Comparison of ENCODE assay signal across 15 cellular contexts in the genomic region with DNA sequence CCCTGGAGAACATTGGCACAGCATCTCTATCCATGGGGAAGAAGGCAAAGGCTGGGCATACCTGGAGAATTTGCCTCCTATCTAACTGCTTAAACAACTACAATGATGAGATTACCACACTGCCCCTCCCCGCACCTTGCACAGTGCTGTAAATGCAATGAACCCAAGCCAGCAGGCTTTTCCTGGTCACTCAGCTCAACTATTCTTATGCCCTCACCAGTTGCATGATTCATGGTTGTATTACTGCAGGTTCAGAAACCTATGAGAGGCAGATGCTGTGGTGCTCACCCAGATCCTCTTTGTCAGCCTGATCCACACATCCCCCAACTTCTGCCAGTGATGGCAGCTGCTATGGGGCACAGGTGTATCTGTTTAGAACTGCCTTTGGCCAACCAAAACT.
DNase-seq lines count a peak whose midpoint lies in the region; ATAC-seq and TF ChIP-seq lines count a peak whose summit lies in the region.
"Had no signal": no experiment of that assay in that cellular context is flagged by ENCODE, and none has a peak within 500 bp of the region (broad histone marks: within the 10 kb centered on the region; RNA-seq: fewer than 3 reads in every experiment).

No MANE protein-coding gene starts in this region.

- no peak for DNase-seq in stimulated activated naive CD8-positive, alpha-beta T cell treated with anti-CD3 and anti-CD28 coated beads, Interleukin-15, amount 100 ng/mL, for 72 hours
- no peak for DNase-seq in stimulated activated naive CD8-positive, alpha-beta T cell treated with anti-CD3 and anti-CD28 coated beads, Interleukin-15, Interleukin-2, amounts not matched to agents 100 U/mL and 50 U/mL, for 24 hours
- DNase-seq in glomerular visceral epithelial cell (ENCODE audit: extremely low spot score): peak; percentile 11
- DNase-seq in activated CD4-positive, alpha-beta T cell treated with anti-CD3 and anti-CD28 coated beads, Interleukin-2, amount 50 U/mL, for 4 hours: no peak
- DNase-seq in NCI-H524 (lab: John Stamatoyannopoulos, UW): no peak
- no peak for DNase-seq in HFFc6
- DNase-seq: CD8-positive, alpha-beta T cell; COR-L47; DND-41; GDM1; H9 had no signal

- peaks cover 0 to 9% of the 10 kb centered on the region in 2 donors for H3K9me3 Mint-ChIP-seq in stimulated activated naive CD8-positive, alpha-beta T cell treated with anti-CD3 and anti-CD28 coated beads, Interleukin-15, amount 100 ng/mL, for 72 hours
- peaks cover 49% of the 10 kb centered on the region for H3K9me3 Mint-ChIP-seq in HFFc6
- H3K9me3 Mint-ChIP-seq: CD8-positive, alpha-beta T cell; GM23338; H9 had no signal

- no peak overlapping the region for H3K4me3 Mint-ChIP-seq in stimulated activated naive CD8-positive, alpha-beta T cell treated with anti-CD3 and anti-CD28 coated beads, Interleukin-15, amount 100 ng/mL, for 72 hours
- H3K4me3 Mint-ChIP-seq in HFFc6: no peak overlapping the region
- H3K4me3 Mint-ChIP-seq: CD14-positive monocyte; CD8-positive, alpha-beta T cell; GM23338; H9 had no signal

- no peaks in the 10 kb centered on the region for H3K27me3 ChIP-seq in neural cell (ENCODE audit: insufficient read depth, low read depth, low read length)

- H3K79me2 ChIP-seq in neural cell (replicated peaks; ENCODE audit: insufficient read depth, low read length): no peaks in the 10 kb centered on the region

- peak overlapping the region; percentile 36 for H3K4me2 ChIP-seq in neural cell (ENCODE audit: low read length)
- H3K4me2 ChIP-seq: GM23338 had no signal

- peak overlapping the region; percentile 37 for H3K27ac ChIP-seq in neural cell (ENCODE audit: low read length)
- H3K27ac ChIP-seq: 22Rv1 had no signal

- ATAC-seq in stimulated activated naive CD8-positive, alpha-beta T cell treated with anti-CD3 and anti-CD28 coated beads, Interleukin-15, amount 100 ng/mL, for 72 hours: peak; percentile 23
- no peak for ATAC-seq in stimulated activated naive CD8-positive, alpha-beta T cell treated with anti-CD3 and anti-CD28 coated beads, Interleukin-15, Interleukin-2, amounts not matched to agents 100 U/mL and 50 U/mL, for 24 hours
- ATAC-seq: CD8-positive, alpha-beta T cell; GM23338 had no signal

- H3K4me3 ChIP-seq in neural cell (ENCODE audit: low read length): peak overlapping the region; percentile 7
- H3K4me3 ChIP-seq: GM23338 had no signal

- H3K9me3 ChIP-seq in neural cell (ENCODE audit: low read length): no peaks in the 10 kb centered on the region

- TF ChIP-seq CTCF in neural cell (IDR thresholded peaks at IDR 0.05; ENCODE audit: poor library complexity, severe bottlenecking): no peak
- TF ChIP-seq CTCF in HFFc6 (IDR thresholded peaks at IDR 0.05): no peak

- no peak overlapping the region for H3K9ac ChIP-seq in neural cell (ENCODE audit: low read length)

- H3K36me3 ChIP-seq in neural cell (ENCODE audit: insufficient read depth, low read length): no peaks in the 10 kb centered on the region

- H3K9me2 ChIP-seq in neural cell (ENCODE audit: insufficient read depth, low read length): no peaks in the 10 kb centered on the region

- no peak for TF ChIP-seq RAD21 in neural cell (conservative IDR thresholded peaks at IDR 0.05)

- no peak for TF ChIP-seq EP300 in neural cell (conservative IDR thresholded peaks at IDR 0.05; ENCODE audit: poor library complexity, severe bottlenecking)

- no peaks in the 10 kb centered on the region for H4K20me1 ChIP-seq in neural cell (ENCODE audit: insufficient read depth)

- no peak overlapping the region for H3K27ac Mint-ChIP-seq in stimulated activated naive CD8-positive, alpha-beta T cell treated with anti-CD3 and anti-CD28 coated beads, Interleukin-15, amount 100 ng/mL, for 72 hours
- no peak overlapping the region for H3K27ac Mint-ChIP-seq in HFFc6
- H3K27ac Mint-ChIP-seq: CD14-positive monocyte; CD8-positive, alpha-beta T cell; GM23338; H9 had no signal

- H3F3A ChIP-seq in neural cell (ENCODE audit: insufficient read depth, low read length, poor library complexity, severe bottlenecking): peaks cover 3% of the 10 kb centered on the region

- no peaks in the 10 kb centered on the region for H3K4me1 Mint-ChIP-seq in stimulated activated naive CD8-positive, alpha-beta T cell treated with anti-CD3 and anti-CD28 coated beads, Interleukin-15, amount 100 ng/mL, for 72 hours
- no peaks in the 10 kb centered on the region for H3K4me1 Mint-ChIP-seq in HFFc6 (ENCODE audit: low read depth)
- H3K4me1 Mint-ChIP-seq: CD14-positive monocyte, GM23338 had no signal

- no peaks in the 10 kb centered on the region for H3K36me3 Mint-ChIP-seq in HFFc6 (ENCODE audit: low read depth)
- H3K36me3 Mint-ChIP-seq: CD14-positive monocyte; CD8-positive, alpha-beta T cell had no signal

- H3K27me3 Mint-ChIP-seq in stimulated activated naive CD8-positive, alpha-beta T cell treated with anti-CD3 and anti-CD28 coated beads, Interleukin-15, amount 100 ng/mL, for 72 hours: no peaks in the 10 kb centered on the region
- H3K27me3 Mint-ChIP-seq in HFFc6 (ENCODE audit: insufficient read depth): no peaks in the 10 kb centered on the region

- peak overlapping the region; percentile 40 for H2AFZ ChIP-seq in neural cell (ENCODE audit: low read depth, low read length)
- H2AFZ ChIP-seq: GM23338 had no signal

TF ChIP-seq in neural cell, 6 proteins besides CTCF, POLR2A, EP300 and RAD21:
- TF ChIP-seq POLR2AphosphoS5 (IDR thresholded peaks at IDR 0.05): no peak
- no peak for TF ChIP-seq EZH2 (IDR thresholded peaks at IDR 0.05; ENCODE audit: borderline replicate concordance, insufficient read depth, low read length, poor library complexity, severe bottlenecking)
- TF ChIP-seq SMC3 (conservative IDR thresholded peaks at IDR 0.05; ENCODE audit: poor library complexity): no peak
- TF ChIP-seq, protein P1, sequence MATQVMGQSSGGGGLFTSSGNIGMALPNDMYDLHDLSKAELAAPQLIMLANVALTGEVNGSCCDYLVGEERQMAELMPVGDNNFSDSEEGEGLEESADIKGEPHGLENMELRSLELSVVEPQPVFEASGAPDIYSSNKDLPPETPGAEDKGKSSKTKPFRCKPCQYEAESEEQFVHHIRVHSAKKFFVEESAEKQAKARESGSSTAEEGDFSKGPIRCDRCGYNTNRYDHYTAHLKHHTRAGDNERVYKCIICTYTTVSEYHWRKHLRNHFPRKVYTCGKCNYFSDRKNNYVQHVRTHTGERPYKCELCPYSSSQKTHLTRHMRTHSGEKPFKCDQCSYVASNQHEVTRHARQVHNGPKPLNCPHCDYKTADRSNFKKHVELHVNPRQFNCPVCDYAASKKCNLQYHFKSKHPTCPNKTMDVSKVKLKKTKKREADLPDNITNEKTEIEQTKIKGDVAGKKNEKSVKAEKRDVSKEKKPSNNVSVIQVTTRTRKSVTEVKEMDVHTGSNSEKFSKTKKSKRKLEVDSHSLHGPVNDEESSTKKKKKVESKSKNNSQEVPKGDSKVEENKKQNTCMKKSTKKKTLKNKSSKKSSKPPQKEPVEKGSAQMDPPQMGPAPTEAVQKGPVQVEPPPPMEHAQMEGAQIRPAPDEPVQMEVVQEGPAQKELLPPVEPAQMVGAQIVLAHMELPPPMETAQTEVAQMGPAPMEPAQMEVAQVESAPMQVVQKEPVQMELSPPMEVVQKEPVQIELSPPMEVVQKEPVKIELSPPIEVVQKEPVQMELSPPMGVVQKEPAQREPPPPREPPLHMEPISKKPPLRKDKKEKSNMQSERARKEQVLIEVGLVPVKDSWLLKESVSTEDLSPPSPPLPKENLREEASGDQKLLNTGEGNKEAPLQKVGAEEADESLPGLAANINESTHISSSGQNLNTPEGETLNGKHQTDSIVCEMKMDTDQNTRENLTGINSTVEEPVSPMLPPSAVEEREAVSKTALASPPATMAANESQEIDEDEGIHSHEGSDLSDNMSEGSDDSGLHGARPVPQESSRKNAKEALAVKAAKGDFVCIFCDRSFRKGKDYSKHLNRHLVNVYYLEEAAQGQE (IDR thresholded peaks at IDR 0.05; ENCODE audit: borderline replicate concordance): no peak
- TF ChIP-seq MXI1 (conservative IDR thresholded peaks at IDR 0.05; ENCODE audit: poor library complexity, severe bottlenecking): no peak
- TF ChIP-seq TAF1 (IDR thresholded peaks at IDR 0.05; ENCODE audit: low read depth): no peak
